Comparison of ENCODE assay signal across 18 cellular contexts in genomic region chr18:56284319-56284718, GRCh38.
"Had no signal": no experiment of that assay in that cellular context is flagged by ENCODE, and none has a peak within 500 bp of the region (broad histone marks: within the 10 kb centered on the region; RNA-seq: fewer than 3 reads in every experiment).

No MANE protein-coding gene starts in this region.

- ATAC-seq: activated T-cell treated with anti-CD3 and anti-CD28 coated beads, Interleukin-2, amount 50 U/mL, for 4 hours; left ventricle myocardium superior had no signal

- H3K9me3 ChIP-seq: stomach, upper lobe of left lung had no signal

- DNase-seq: activated CD4-positive, alpha-beta T cell treated with anti-CD3 and anti-CD28 coated beads, Interleukin-2, amount 10 ng/mL, durations not matched to agents 7 days and 5 days; activated CD8-positive, alpha-beta memory T cell treated with anti-CD3 and anti-CD28 coated beads, Interleukin-2, amount 50 U/mL, for 4 hours; activated naive CD4-positive, alpha-beta T cell treated with anti-CD3 and anti-CD28 coated beads for 36 hours; activated T-cell treated with anti-CD3 and anti-CD28 coated beads, Interleukin-2, amount 50 U/mL, for 4 hours; aorta; dermis blood vessel endothelial cell; effector memory CD4-positive, alpha-beta T cell; immature natural killer cell; kidney glomerular epithelial cell; left ventricle myocardium superior; occipital lobe; posterior cingulate gyrus; stomach; T1000; upper lobe of left lung had no signal

- H3K4me3 Mint-ChIP-seq: activated CD4-positive, alpha-beta T cell treated with anti-CD3 and anti-CD28 coated beads, Interleukin-2, amount 10 ng/mL, durations not matched to agents 7 days and 5 days; activated naive CD4-positive, alpha-beta T cell treated with anti-CD3 and anti-CD28 coated beads for 36 hours; activated T-cell treated with anti-CD3 and anti-CD28 coated beads, Interleukin-2, amount 50 U/mL, for 4 hours; immature natural killer cell; memory B cell had no signal

- H3K27ac Mint-ChIP-seq: activated CD4-positive, alpha-beta T cell treated with anti-CD3 and anti-CD28 coated beads, Interleukin-2, amount 10 ng/mL, durations not matched to agents 7 days and 5 days; activated naive CD4-positive, alpha-beta T cell treated with anti-CD3 and anti-CD28 coated beads for 36 hours; memory B cell had no signal

- H3K36me3 ChIP-seq: cardiac muscle cell, stomach, upper lobe of left lung had no signal

- H3K36me3 Mint-ChIP-seq: immature natural killer cell, memory B cell had no signal

- H3K4me1 ChIP-seq: stomach, upper lobe of left lung had no signal

- H3K4me3 ChIP-seq: cardiac muscle cell, stomach, upper lobe of left lung had no signal

- H3K4me1 Mint-ChIP-seq: activated CD4-positive, alpha-beta T cell treated with anti-CD3 and anti-CD28 coated beads, Interleukin-2, amount 10 ng/mL, durations not matched to agents 7 days and 5 days; immature natural killer cell; memory B cell had no signal

- H3K27me3 ChIP-seq: cardiac muscle cell, stomach, upper lobe of left lung had no signal

- H3K27ac ChIP-seq: cardiac muscle cell, epithelial cell of prostate, stomach, upper lobe of left lung had no signal
